ENCODE assay signal across 8 cellular contexts in the genomic region with DNA sequence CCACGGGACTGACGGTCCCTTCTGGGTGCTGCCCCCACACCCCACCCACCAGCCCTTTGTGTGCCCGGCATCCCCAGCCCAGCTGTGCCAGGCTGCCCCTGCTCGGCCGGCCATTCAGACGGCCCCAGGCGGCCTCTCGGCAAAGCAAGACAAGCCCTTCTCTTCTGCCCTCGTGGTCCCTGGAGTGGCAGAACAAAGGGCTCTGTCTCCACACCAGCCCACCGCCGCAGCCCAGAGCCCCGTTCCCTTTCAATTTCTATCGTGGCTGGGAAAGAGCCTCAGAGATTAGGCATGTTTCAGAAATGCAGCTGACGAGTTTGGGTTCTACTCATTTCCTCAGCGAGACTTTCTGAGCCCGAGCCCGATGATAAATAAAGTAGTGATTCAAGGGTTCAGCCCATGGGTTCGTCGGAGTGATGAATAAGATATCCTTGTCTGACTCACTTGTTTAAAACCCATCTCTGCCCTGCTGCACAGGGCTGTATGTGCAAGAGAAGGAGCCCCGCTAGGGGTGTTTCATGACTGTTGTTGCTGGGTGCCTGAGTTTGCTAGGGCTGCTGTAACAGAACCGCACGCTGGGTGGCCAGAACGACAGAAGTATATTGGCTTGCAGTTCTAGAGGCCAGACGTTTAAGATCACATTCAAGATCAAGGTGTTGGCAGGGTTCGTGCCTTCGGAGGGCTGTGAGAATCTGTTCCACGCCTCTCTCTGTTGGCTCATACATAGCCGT. TPM values are rescaled to one million over a fixed set of nuclear protein-coding genes. Genes with fewer than 3 reads are reported as not detected.
DNase-seq lines count a peak whose midpoint lies in the region; ATAC-seq, FAIRE-seq and TF ChIP-seq lines count a peak whose summit lies in the region.

No MANE protein-coding gene starts in this region.

- peak; percentile 96 for FAIRE-seq in endothelial cell of umbilical vein (lab: Jason Lieb, UNC)

- intact Hi-C loops in endothelial cell of umbilical vein (cut with micrococcal nuclease) = loop anchor here (1.0 kb wide), 2 partner anchors 28 to 55 kb away; no protein-coding TSS in a partner anchor

- H2AFZ ChIP-seq in endothelial cell of umbilical vein (ENCODE audit: low read depth, low read length) = peak overlapping the region; percentile 33

- H3K27me3 ChIP-seq in endothelial cell of umbilical vein (ENCODE audit: control insufficient read depth in 2 of 2, insufficient read depth in 2 of 2, low read length in 2 of 2) (no peaks in the 10 kb centered on the region), muscle layer of duodenum (ENCODE audit: low read depth, low read length) (no peaks in the 10 kb centered on the region)

- DNase-seq in 8988T = peak; percentile 87
- DNase-seq in NCI-H1092 treated with DMSO at 0.1 percent for 48 hours (lab: John Stamatoyannopoulos, UW) = peak; percentile 61
- peak; percentile 27 for DNase-seq in activated CD8-positive, alpha-beta memory T cell treated with anti-CD3 and anti-CD28 coated beads, Interleukin-2, amount 50 U/mL, for 1 hour (ENCODE audit: extremely low read depth)
- peak; percentile 87 for DNase-seq in endothelial cell of umbilical vein (ENCODE audit: low read depth, low spot score)
- peak; percentile 50 for DNase-seq in stimulated activated CD8-positive, alpha-beta memory T cell treated with anti-CD3 and anti-CD28 coated beads, Interleukin-4, amount 100 ng/mL, for 24 hours (ENCODE audit: low read depth)

- H3K9ac ChIP-seq in endothelial cell of umbilical vein (replicated peaks; ENCODE audit: extremely low read depth, insufficient read depth, low read length) = peak overlapping the region; percentile 70

- H3K4me3 ChIP-seq in endothelial cell of umbilical vein (replicated peaks in 1 of 3; ENCODE audit: insufficient read depth in 1 of 3, low read depth in 1 of 3, low read length in 3 of 3) = peak overlapping the region in 2 of 3 experiments; percentile 15 to 51
- peak overlapping the region; percentile 42 to 55 for H3K4me3 ChIP-seq in muscle layer of duodenum (ENCODE audit: low read depth in 1 of 2, low read length in 2 of 2)

- dilution Hi-C loops in endothelial cell of umbilical vein (cut with MboI; ENCODE audit: extremely low pct_ligation_motif_present, low sequenced_read_pairs) = no loop called here

- ATAC-seq in GM19025 (IDR thresholded peaks at IDR 0.05; ENCODE audit: low read depth, unreplicated experiment) (peak; percentile 29), GM21447 (IDR thresholded peaks at IDR 0.05; ENCODE audit: unreplicated experiment) (no peak)

- H3K9me3 ChIP-seq in endothelial cell of umbilical vein (replicated peaks; ENCODE audit: control insufficient read depth, insufficient read depth, low read length) (no peaks in the 10 kb centered on the region), muscle layer of duodenum (ENCODE audit: control insufficient read depth in 1 of 2, low read length in 2 of 2) (no peaks in the 10 kb centered on the region)

- peaks cover 30% of the 10 kb centered on the region for H3K4me1 ChIP-seq in endothelial cell of umbilical vein (ENCODE audit: control insufficient read depth, extremely low read depth, insufficient read depth, low read length)
- peaks cover 13 to 44% of the 10 kb centered on the region in 2 donors for H3K4me1 ChIP-seq in muscle layer of duodenum (ENCODE audit: control insufficient read depth in 1 of 2, insufficient read depth in 2 of 2, low read length in 2 of 2)

- H3K9me1 ChIP-seq in endothelial cell of umbilical vein (replicated peaks; ENCODE audit: control insufficient read depth, extremely low read depth, insufficient read depth, low read length) = no peaks in the 10 kb centered on the region

- POLR2A ChIA-PET in endothelial cell of umbilical vein (lab: Charles Lee) = no interaction called here

- no TSS peak for BruUV-seq in endothelial cell of umbilical vein (replicated peaks; lab: Mats Ljungman, UMichigan)

- H3K27ac ChIP-seq in endothelial cell of umbilical vein (ENCODE audit: insufficient read depth, low read depth, low read length) (peak overlapping the region; percentile 89), muscle layer of duodenum (ENCODE audit: low read length) (peak overlapping the region; percentile 95)

- H3K36me3 ChIP-seq in endothelial cell of umbilical vein (ENCODE audit: control insufficient read depth in 2 of 2, extremely low read depth in 1 of 2, insufficient read depth in 2 of 2, low read length in 2 of 2) = no peaks in the 10 kb centered on the region
- peaks cover 0 to 7% of the 10 kb centered on the region in 2 donors for H3K36me3 ChIP-seq in muscle layer of duodenum (ENCODE audit: control insufficient read depth in 1 of 2, insufficient read depth in 2 of 2, low read length in 2 of 2)

- no peak for TF ChIP-seq POLR2A in endothelial cell of umbilical vein (IDR thresholded peaks at IDR 0.05; ENCODE audit: low read depth, low read length)

- peak overlapping the region; percentile 74 for H3K4me2 ChIP-seq in endothelial cell of umbilical vein (ENCODE audit: insufficient read depth, low read length)

- peak; percentile 28 to 45 for TF ChIP-seq CTCF in endothelial cell of umbilical vein (IDR thresholded peaks at IDR 0.05; ENCODE audit: extremely low read depth in 1 of 2, insufficient read depth in 1 of 2, low read depth in 1 of 2, low read length in 2 of 2)

- CTCF ChIA-PET in endothelial cell of umbilical vein (lab: Charles Lee) = interaction anchor here (1.3 to 2.2 kb wide), 3 partner anchors 27 to 93 kb away, joined by 3 to 10 read pairs (median 4); no protein-coding TSS in a partner anchor

- peaks cover 88% of the 10 kb centered on the region for H3K79me2 ChIP-seq in endothelial cell of umbilical vein (ENCODE audit: control insufficient read depth, insufficient read depth, low read length)

- H4K20me1 ChIP-seq in endothelial cell of umbilical vein (replicated peaks; ENCODE audit: control insufficient read depth, extremely low read depth, insufficient read depth, low read length) = no peaks in the 10 kb centered on the region

TF ChIP-seq in endothelial cell of umbilical vein, 7 proteins besides CTCF, POLR2A, EP300 and RAD21:
- TF ChIP-seq POLR2AphosphoS5 (IDR thresholded peaks at IDR 0.05; ENCODE audit: insufficient read depth, low read depth, low read length) (peak; percentile 58), JUN (IDR thresholded peaks at IDR 0.05; ENCODE audit: borderline replicate concordance, insufficient read depth, insufficient read length, low read depth) (peak; percentile 56), EZH2 (IDR thresholded peaks at IDR 0.05; ENCODE audit: borderline replicate concordance, low read depth, low read length, severe bottlenecking) (no peak), FOS (IDR thresholded peaks at IDR 0.05; ENCODE audit: borderline replicate concordance, insufficient read depth, low read length) (peak; percentile 96), MYC (IDR thresholded peaks at IDR 0.05; ENCODE audit: low read depth, low read length) (no peak), GATA2 (IDR thresholded peaks at IDR 0.05; ENCODE audit: insufficient read depth, insufficient read length, low read depth, low read length) (peak; percentile 67)
- TF ChIP-seq, protein P1, sequence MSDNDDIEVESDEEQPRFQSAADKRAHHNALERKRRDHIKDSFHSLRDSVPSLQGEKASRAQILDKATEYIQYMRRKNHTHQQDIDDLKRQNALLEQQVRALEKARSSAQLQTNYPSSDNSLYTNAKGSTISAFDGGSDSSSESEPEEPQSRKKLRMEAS (IDR thresholded peaks at IDR 0.05; ENCODE audit: insufficient read depth, insufficient read length) = no peak

RNA-seq across cellular contexts. Expression of a gene that starts 4.3 kb away (rescaled TPM):
- 119 and 124 TPM in 2 replicates for total RNA-seq in endothelial cell of umbilical vein
- 64.4 and 69.8 TPM in 2 replicates for polyA plus RNA-seq in endothelial cell of umbilical vein
- polyA plus RNA-seq in endothelial cell of umbilical vein (2011; cell fraction: cytosol; rRNA removed) = 43.2 and 47.5 TPM in 2 replicates
- polyA plus RNA-seq in endothelial cell of umbilical vein (2011; cell fraction: nucleus; rRNA removed) = 227 and 234 TPM in 2 replicates
- 76.5 and 94.6 TPM in 2 replicates for polyA plus RNA-seq in endothelial cell of umbilical vein (2012)
- polyA minus RNA-seq in endothelial cell of umbilical vein = 97.0 and 109 TPM in 2 replicates
- 42.7 TPM for polyA minus RNA-seq in endothelial cell of umbilical vein (2011; cell fraction: cytosol; rRNA and poly(A)+ RNA removed)
- 104 and 123 TPM in 2 replicates for polyA minus RNA-seq in endothelial cell of umbilical vein (2011; cell fraction: nucleus; rRNA and poly(A)+ RNA removed)

RNA-seq across cellular contexts. Expression of a gene that starts 4.6 kb away (rescaled TPM):
- 23.4 and 30.3 TPM in 2 replicates for total RNA-seq in endothelial cell of umbilical vein
- 9.0 and 9.6 TPM in 2 replicates for polyA plus RNA-seq in endothelial cell of umbilical vein
- polyA plus RNA-seq in endothelial cell of umbilical vein (2011; cell fraction: cytosol; rRNA removed) = 16.1 and 17.5 TPM in 2 replicates
- 17.8 and 25.4 TPM in 2 replicates for polyA plus RNA-seq in endothelial cell of umbilical vein (2011; cell fraction: nucleus; rRNA removed)
- polyA plus RNA-seq in endothelial cell of umbilical vein (2012) = 12.6 and 15.8 TPM in 2 replicates
- polyA minus RNA-seq in endothelial cell of umbilical vein = 7.9 and 8.0 TPM in 2 replicates
- polyA minus RNA-seq in endothelial cell of umbilical vein (2011; cell fraction: cytosol; rRNA and poly(A)+ RNA removed) = 13.7 TPM
- 7.5 and 8.4 TPM in 2 replicates for polyA minus RNA-seq in endothelial cell of umbilical vein (2011; cell fraction: nucleus; rRNA and poly(A)+ RNA removed)

RNA-seq across cellular contexts. Expression of a gene that starts 53.3 kb away (rescaled TPM):
- 2.2 and 2.9 TPM in 2 replicates for total RNA-seq in endothelial cell of umbilical vein
- polyA plus RNA-seq in endothelial cell of umbilical vein = 3.9 and 5.3 TPM in 2 replicates
- polyA plus RNA-seq in endothelial cell of umbilical vein (2011; cell fraction: cytosol; rRNA removed) = 1.8 and 2.4 TPM in 2 replicates
- polyA plus RNA-seq in endothelial cell of umbilical vein (2011; cell fraction: nucleus; rRNA removed) = 5.1 and 5.5 TPM in 2 replicates
- 0.95 and 1.8 TPM in 2 replicates for polyA plus RNA-seq in endothelial cell of umbilical vein (2012)
- polyA minus RNA-seq in endothelial cell of umbilical vein = 2.0 and 3.2 TPM in 2 replicates
- polyA minus RNA-seq in endothelial cell of umbilical vein (2011; cell fraction: cytosol; rRNA and poly(A)+ RNA removed) = not detected
- polyA minus RNA-seq in endothelial cell of umbilical vein (2011; cell fraction: nucleus; rRNA and poly(A)+ RNA removed) = 2.8 and 3.6 TPM in 2 replicates

Comparison
In these comparisons a context has a peak if more than half of its experiments do, and no peak if none do; other contexts are left out.
1. DNase-seq: peak in every context shown above with its lines; median percentile 87 in 8988T; 87 in endothelial cell of umbilical vein; 61 in NCI-H1092 treated with DMSO at 0.1 percent for 48 hours; 50 in stimulated activated CD8-positive, alpha-beta memory T cell treated with anti-CD3 and anti-CD28 coated beads, Interleukin-4, amount 100 ng/mL, for 24 hours; 27 in activated CD8-positive, alpha-beta memory T cell treated with anti-CD3 and anti-CD28 coated beads, Interleukin-2, amount 50 U/mL, for 1 hour.